Comparison of ENCODE assay signal across 9 cellular contexts in the genomic region with DNA sequence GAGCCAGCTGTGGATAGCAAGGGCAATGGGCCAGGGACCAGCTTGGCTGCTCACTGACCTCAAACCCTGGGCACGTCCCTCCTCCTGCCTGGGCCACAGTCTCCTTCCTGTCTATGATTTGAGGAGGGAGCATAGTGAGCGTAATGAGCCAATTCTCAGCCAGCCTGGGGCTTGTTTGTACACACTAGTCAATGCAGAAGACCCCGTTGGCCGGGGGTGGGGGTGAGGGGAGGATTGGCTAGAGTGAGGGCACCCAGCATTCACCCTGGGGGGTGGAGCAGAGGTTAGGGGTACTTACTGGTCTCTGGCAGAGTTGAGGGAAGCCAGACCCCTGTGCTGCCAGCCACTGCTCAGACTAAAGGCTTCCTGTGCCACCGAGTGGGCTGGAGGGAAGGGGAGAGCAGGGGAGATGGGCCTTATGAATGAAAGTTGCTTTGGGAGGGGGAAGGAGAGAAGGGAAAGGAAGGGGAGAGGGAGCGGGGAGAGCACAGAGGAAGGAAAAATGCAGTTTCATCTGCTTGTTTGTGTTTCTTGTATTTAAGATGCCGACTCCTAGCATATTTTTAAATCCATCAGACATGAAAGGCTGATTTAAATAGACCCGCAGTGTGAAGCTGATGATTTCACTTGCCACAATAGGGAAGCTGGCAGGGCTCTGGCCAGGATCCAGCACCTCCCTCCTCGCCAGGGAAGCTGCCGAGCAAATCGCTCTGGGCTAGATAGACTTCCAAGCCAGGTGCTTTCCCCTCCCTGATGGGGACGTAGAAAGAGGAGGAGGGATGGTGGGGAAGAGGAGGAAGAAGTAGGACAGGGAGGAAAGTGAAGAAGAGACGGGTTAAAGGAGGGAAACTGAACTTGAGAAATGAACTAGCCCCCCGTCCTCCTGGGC.
DNase-seq lines count a peak whose midpoint lies in the region; TF ChIP-seq lines count a peak whose summit lies in the region.
"Had no signal": no experiment of that assay in that cellular context is flagged by ENCODE, and none has a peak within 500 bp of the region (broad histone marks: within the 10 kb centered on the region; RNA-seq: fewer than 3 reads in every experiment).

No MANE protein-coding gene starts in this region.

- peaks cover 55% of the 10 kb centered on the region for H3K27me3 Mint-ChIP-seq in H9 (ENCODE audit: low read depth)
- peaks cover 10% of the 10 kb centered on the region for H3K27me3 Mint-ChIP-seq in activated T-helper 1 cell treated with anti-CD3 and anti-CD28 coated beads, Interleukin-12 subunit alpha, Interleukin-12 subunit beta, Interleukin-2, Interleukin-4 antibody, amounts not matched to agents 30 ng/mL and 10 ng/mL and 1 ng/mL, durations not matched to agents 14 hours and 24 hours and 36 hours (ENCODE audit: insufficient read depth)
- H3K27me3 Mint-ChIP-seq: stimulated activated naive CD8-positive, alpha-beta T cell treated with anti-CD3 and anti-CD28 coated beads, Interleukin-15, Interleukin-2, amounts not matched to agents 100 ng/mL and 50 ng/mL, for 24 hours had no signal

- no peaks in the 10 kb centered on the region for H3K79me1 ChIP-seq in H9 (ENCODE audit: insufficient read depth, low read depth, low read length, poor library complexity, severe bottlenecking)

- H3K4me1 Mint-ChIP-seq in H9: peaks cover 59 to 73% of the 10 kb centered on the region in 2 experiments
- H3K4me1 Mint-ChIP-seq in activated T-helper 1 cell treated with anti-CD3 and anti-CD28 coated beads, Interleukin-12 subunit alpha, Interleukin-12 subunit beta, Interleukin-2, Interleukin-4 antibody, amounts not matched to agents 30 ng/mL and 10 ng/mL and 1 ng/mL, durations not matched to agents 14 hours and 24 hours and 36 hours (ENCODE audit: low read depth): no peaks in the 10 kb centered on the region

- H2BK12ac ChIP-seq in H9 (ENCODE audit: insufficient read length, low read depth, low read length): no peak overlapping the region

- H2BK120ac ChIP-seq in H9 (ENCODE audit: low read depth, low read length, poor library complexity, severe bottlenecking): no peak overlapping the region

- H3K79me2 ChIP-seq in H9 (ENCODE audit: insufficient read depth, low read length): no peaks in the 10 kb centered on the region

- H3K23me2 ChIP-seq in H9 (ENCODE audit: insufficient read length, low read depth, low read length, poor library complexity, severe bottlenecking): peaks cover 8% of the 10 kb centered on the region

- no peaks in the 10 kb centered on the region for H3K9me3 ChIP-seq in H9 (ENCODE audit: control insufficient read depth, low read depth, low read length)

- no peak overlapping the region for H2AK5ac ChIP-seq in H9 (ENCODE audit: insufficient read length, low read length)

- H3K27ac Mint-ChIP-seq in H9: peak overlapping the region in 2 of 3 experiments; percentile 4 to 78; a peak in 3 of 7 replicates
- no peak overlapping the region for H3K27ac Mint-ChIP-seq in activated T-helper 1 cell treated with anti-CD3 and anti-CD28 coated beads, Interleukin-12 subunit alpha, Interleukin-12 subunit beta, Interleukin-2, Interleukin-4 antibody, amounts not matched to agents 30 ng/mL and 10 ng/mL and 1 ng/mL, durations not matched to agents 14 hours and 24 hours and 36 hours
- H3K27ac Mint-ChIP-seq: stimulated activated naive CD8-positive, alpha-beta T cell treated with anti-CD3 and anti-CD28 coated beads, Interleukin-15, Interleukin-2, amounts not matched to agents 100 ng/mL and 50 ng/mL, for 24 hours had no signal

- no peaks in the 10 kb centered on the region for H4K20me1 ChIP-seq in H9 (ENCODE audit: control insufficient read depth, insufficient read depth, insufficient read length)

- H3K27me3 ChIP-seq in H9 (ENCODE audit: insufficient read depth, low read length): no peaks in the 10 kb centered on the region; the same call in 1 of the 2 replicates

- intact Hi-C loops in posterior cingulate gyrus (cut with DNase I): no loop called here
- intact Hi-C loops in activated T-helper 1 cell treated with anti-CD3 and anti-CD28 coated beads, Interleukin-12 subunit alpha, Interleukin-12 subunit beta, Interleukin-2, Interleukin-4 antibody, amounts not matched to agents 30 ng/mL and 10 ng/mL and 1 ng/mL, durations not matched to agents 14 hours and 24 hours and 36 hours (cut with micrococcal nuclease): no loop called here

- no peak overlapping the region for H2BK5ac ChIP-seq in H9 (ENCODE audit: insufficient read length, low read length)

- no peak overlapping the region for H4K8ac ChIP-seq in H9 (replicated peaks; ENCODE audit: insufficient read length, low read depth, low read length)

- H3K14ac ChIP-seq in H9 (ENCODE audit: insufficient read depth, low read length): no peak overlapping the region

- no peak overlapping the region for H3K27ac ChIP-seq in H9 (ENCODE audit: insufficient read length, low read depth, low read length)

- H3K4me1 ChIP-seq in H9 (ENCODE audit: insufficient read depth, low read length): peaks cover 7% of the 10 kb centered on the region; the same call in 1 of the 2 replicates

- H3K18ac ChIP-seq in H9 (ENCODE audit: insufficient read length, low read depth, low read length): no peak overlapping the region

- H4K5ac ChIP-seq in H9 (ENCODE audit: insufficient read length, low read depth, low read length): no peak overlapping the region

- no peak overlapping the region for H2BK20ac ChIP-seq in H9 (ENCODE audit: low read depth, low read length, poor library complexity, severe bottlenecking)

- H2AFZ ChIP-seq in H9 (ENCODE audit: low read length): no peak overlapping the region

- H3K23ac ChIP-seq in H9 (ENCODE audit: insufficient read length, low read depth, low read length): no peak overlapping the region

- no peak overlapping the region for H2BK15ac ChIP-seq in H9 (ENCODE audit: low read depth, low read length)

- H3K9ac ChIP-seq in H9 (ENCODE audit: extremely low read depth, insufficient read length, low read length): no peak overlapping the region

- WGBS in H9 (ENCODE audit: extremely low coverage, insufficient read length, low lambda C conversion rate): no CpG with 5 or more reads among the region's 14 CpGs

- peak; percentile 74 for DNase-seq in H9
- peak; percentile 69 for DNase-seq in NCI-H510A treated with DMSO at 0.1 percent for 48 hours (lab: John Stamatoyannopoulos, UW)
- peak; percentile 7 for DNase-seq in fibroblast of peridontal ligament (ENCODE audit: extremely low read depth)
- DNase-seq in posterior cingulate gyrus: peak; percentile 54 to 96 (median 78)
- no peak for DNase-seq in KG1 (lab: John Stamatoyannopoulos, UW)
- no peak for DNase-seq in activated effector memory CD4-positive, alpha-beta T cell treated with Interleukin-2 at 50 U/mL for 16 hours
- no peak for DNase-seq in 8988T
- no peak for DNase-seq in activated T-helper 1 cell treated with anti-CD3 and anti-CD28 coated beads, Interleukin-12 subunit alpha, Interleukin-12 subunit beta, Interleukin-2, Interleukin-4 antibody, amounts not matched to agents 30 ng/mL and 10 ng/mL and 1 ng/mL, durations not matched to agents 14 hours and 24 hours and 36 hours (ENCODE audit: low spot score)

- no peak overlapping the region for H3K56ac ChIP-seq in H9 (ENCODE audit: insufficient read length, low read depth, low read length)

- no peak overlapping the region for H4K91ac ChIP-seq in H9 (ENCODE audit: insufficient read length, low read depth, low read length)

- H3K9me3 Mint-ChIP-seq in H9: no peaks in the 10 kb centered on the region; a peak in 1 of 5 replicates
- H3K9me3 Mint-ChIP-seq in activated T-helper 1 cell treated with anti-CD3 and anti-CD28 coated beads, Interleukin-12 subunit alpha, Interleukin-12 subunit beta, Interleukin-2, Interleukin-4 antibody, amounts not matched to agents 30 ng/mL and 10 ng/mL and 1 ng/mL, durations not matched to agents 14 hours and 24 hours and 36 hours: peaks cover 7% of the 10 kb centered on the region
- H3K9me3 Mint-ChIP-seq: stimulated activated naive CD8-positive, alpha-beta T cell treated with anti-CD3 and anti-CD28 coated beads, Interleukin-15, Interleukin-2, amounts not matched to agents 100 ng/mL and 50 ng/mL, for 24 hours had no signal

- no peak for TF ChIP-seq CTCF in H9 (conservative IDR thresholded peaks at IDR 0.05)

- no peak overlapping the region for H3K4ac ChIP-seq in H9 (ENCODE audit: low read depth, low read length)

- H3K4me2 ChIP-seq in H9 (ENCODE audit: insufficient read depth, insufficient read length, low read length): peak overlapping the region; percentile 83

- H3K4me3 Mint-ChIP-seq in H9: peak overlapping the region; percentile 18 to 78; a peak in 4 of 5 replicates
- no peak overlapping the region for H3K4me3 Mint-ChIP-seq in activated T-helper 1 cell treated with anti-CD3 and anti-CD28 coated beads, Interleukin-12 subunit alpha, Interleukin-12 subunit beta, Interleukin-2, Interleukin-4 antibody, amounts not matched to agents 30 ng/mL and 10 ng/mL and 1 ng/mL, durations not matched to agents 14 hours and 24 hours and 36 hours
- H3K4me3 Mint-ChIP-seq: stimulated activated naive CD8-positive, alpha-beta T cell treated with anti-CD3 and anti-CD28 coated beads, Interleukin-15, Interleukin-2, amounts not matched to agents 100 ng/mL and 50 ng/mL, for 24 hours had no signal

- H3K36me3 Mint-ChIP-seq in H9 (ENCODE audit: insufficient read depth in 1 of 3, low read depth in 3 of 3): no peaks in the 10 kb centered on the region
- peaks cover 11% of the 10 kb centered on the region for H3K36me3 Mint-ChIP-seq in activated T-helper 1 cell treated with anti-CD3 and anti-CD28 coated beads, Interleukin-12 subunit alpha, Interleukin-12 subunit beta, Interleukin-2, Interleukin-4 antibody, amounts not matched to agents 30 ng/mL and 10 ng/mL and 1 ng/mL, durations not matched to agents 14 hours and 24 hours and 36 hours (ENCODE audit: low read depth)

- H3T11ph ChIP-seq in H9 (ENCODE audit: low read length): no peak overlapping the region

Comparison
In these comparisons a context has a peak if more than half of its experiments do, and no peak if none do; other contexts are left out.
1. DNase-seq: peak in H9 (single experiment), NCI-H510A treated with DMSO at 0.1 percent for 48 hours (single experiment), fibroblast of peridontal ligament (single experiment) and posterior cingulate gyrus (10 of 10); none in KG1 (single experiment), activated effector memory CD4-positive, alpha-beta T cell treated with Interleukin-2 at 50 U/mL for 16 hours (single experiment), 8988T (single experiment) and activated T-helper 1 cell treated with anti-CD3 and anti-CD28 coated beads, Interleukin-12 subunit alpha, Interleukin-12 subunit beta, Interleukin-2, Interleukin-4 antibody, amounts not matched to agents 30 ng/mL and 10 ng/mL and 1 ng/mL, durations not matched to agents 14 hours and 24 hours and 36 hours (single experiment).